27 cellular contexts compared by ENCODE assay signal in the genomic region with DNA sequence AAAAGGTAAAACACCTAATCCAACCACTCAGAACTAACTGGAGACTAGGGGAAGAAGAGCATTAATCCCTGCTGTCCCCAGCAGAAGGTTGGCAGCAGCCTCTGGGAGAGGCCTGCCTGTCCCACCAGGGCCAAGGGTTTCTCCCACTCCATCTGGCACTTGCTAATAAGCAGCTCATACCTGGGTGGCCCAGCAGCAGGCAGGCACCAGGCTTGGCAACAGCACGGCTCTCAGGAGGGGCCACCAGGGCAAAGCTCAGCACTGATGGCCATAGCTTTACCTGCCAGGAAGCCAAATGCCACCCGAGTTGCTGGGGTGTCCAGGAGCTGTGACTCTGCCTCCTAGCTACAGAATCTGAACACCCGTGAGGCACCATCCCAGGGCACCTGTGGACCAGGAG. TPM values are rescaled to one million over a fixed set of nuclear protein-coding genes. Genes with fewer than 3 reads are reported as not detected.
DNase-seq lines count a peak whose midpoint lies in the region; TF ChIP-seq lines count a peak whose summit lies in the region.
"Had no signal": no experiment of that assay in that cellular context is flagged by ENCODE, and none has a peak within 500 bp of the region (broad histone marks: within the 10 kb centered on the region; RNA-seq: fewer than 3 reads in every experiment).

No MANE protein-coding gene starts in this region.

- peaks cover 0 to 2% of the 10 kb centered on the region in 2 donors for H3K4me1 ChIP-seq in breast epithelium
- H3K4me1 ChIP-seq in mammary epithelial cell (ENCODE audit: insufficient read depth, low read length), result peaks cover 1% of the 10 kb centered on the region
- no peaks in the 10 kb centered on the region for H3K4me1 ChIP-seq in mesodermal cell (ENCODE audit: control insufficient read depth, insufficient read depth, low read length, poor library complexity, severe bottlenecking)
- no peaks in the 10 kb centered on the region for H3K4me1 ChIP-seq in ascending aorta
- H3K4me1 ChIP-seq: upper lobe of right lung had no signal

- BruUV-seq in mammary epithelial cell (replicated peaks; lab: Mats Ljungman, UMichigan), result no TSS peak

- no peak overlapping the region for H3K4me3 ChIP-seq in breast epithelium
- H3K4me3 ChIP-seq in mammary epithelial cell (replicated peaks in 1 of 3; ENCODE audit: insufficient read depth in 1 of 3, low read depth in 2 of 3, low read length in 3 of 3), result no peak overlapping the region
- H3K4me3 ChIP-seq in mesodermal cell (ENCODE audit: extremely low read depth, insufficient read depth, low read length, poor library complexity, severe bottlenecking), result no peak overlapping the region
- no peak overlapping the region for H3K4me3 ChIP-seq in ascending aorta
- H3K4me3 ChIP-seq: GM23338, mucosa of descending colon, ovary, upper lobe of right lung had no signal

- H3K27me3 Mint-ChIP-seq in brain, result no peaks in the 10 kb centered on the region
- no peaks in the 10 kb centered on the region for H3K27me3 Mint-ChIP-seq in T-helper 2 cell treated with Interferon-gamma antibody and Interleukin-4, amounts not matched to agents 5 μg/mL and 100 μg/mL, for 36 hours (ENCODE audit: low read depth)
- H3K27me3 Mint-ChIP-seq: activated naive CD8-positive, alpha-beta T cell treated with anti-CD3 and anti-CD28 coated beads for 36 hours had no signal

- H3K27me3 ChIP-seq in breast epithelium (no peaks in the 10 kb centered on the region), mammary epithelial cell (ENCODE audit: insufficient read depth, low read length) (no peaks in the 10 kb centered on the region), ascending aorta (no peaks in the 10 kb centered on the region)
- H3K27me3 ChIP-seq: ovary, upper lobe of right lung had no signal

- WGBS in mammary epithelial cell (ENCODE audit: low coverage, missing lambda C conversion rate), result 39% methylated on average over 2 of the region's 3 CpGs
- WGBS in mesodermal cell (ENCODE audit: insufficient coverage in 2 of 2), 2 experiments, result 90 to 96% methylated on average over 3 of the region's 3 CpGs

- no peak overlapping the region for H2AFZ ChIP-seq in mammary epithelial cell (ENCODE audit: low read depth, low read length)
- H2AFZ ChIP-seq: GM23338 had no signal

- TF ChIP-seq CTCF in breast epithelium (IDR thresholded peaks at IDR 0.05), result no peak
- no peak for TF ChIP-seq CTCF in mammary epithelial cell (conservative IDR thresholded peaks at IDR 0.05 in 1 of 2, IDR thresholded peaks at IDR 0.05 in 1 of 2; ENCODE audit: extremely low read depth in 1 of 2, insufficient read depth in 1 of 2, low read depth in 1 of 2, low read length in 2 of 2)
- TF ChIP-seq CTCF in brain (conservative IDR thresholded peaks at IDR 0.05), result no peak
- TF ChIP-seq CTCF in ascending aorta (IDR thresholded peaks at IDR 0.05), result no peak

- in situ Hi-C loops in mammary epithelial cell (cut with MboI; ENCODE audit: low sequenced_read_pairs in 2 of 2), result no loop called here

- peaks cover 76% of the 10 kb centered on the region for H3K4me1 Mint-ChIP-seq in brain
- no peaks in the 10 kb centered on the region for H3K4me1 Mint-ChIP-seq in T-helper 2 cell treated with Interferon-gamma antibody and Interleukin-4, amounts not matched to agents 5 μg/mL and 100 μg/mL, for 36 hours (ENCODE audit: low read depth)
- H3K4me1 Mint-ChIP-seq: activated CD4-positive, alpha-beta T cell treated with anti-CD3 and anti-CD28 coated beads, Interleukin-2, amount 10 ng/mL, durations not matched to agents 7 days and 5 days; activated naive CD8-positive, alpha-beta T cell treated with anti-CD3 and anti-CD28 coated beads for 36 hours; natural killer cell had no signal

- H3K9me3 Mint-ChIP-seq in brain, result peaks cover 0 to 4% (median 0%) of the 10 kb centered on the region in 5 experiments
- H3K9me3 Mint-ChIP-seq in T-helper 2 cell treated with Interferon-gamma antibody and Interleukin-4, amounts not matched to agents 5 μg/mL and 100 μg/mL, for 36 hours, result no peaks in the 10 kb centered on the region
- H3K9me3 Mint-ChIP-seq: activated CD4-positive, alpha-beta T cell treated with anti-CD3 and anti-CD28 coated beads, Interleukin-2, amount 10 ng/mL, durations not matched to agents 7 days and 5 days; activated naive CD8-positive, alpha-beta T cell treated with anti-CD3 and anti-CD28 coated beads for 36 hours; activated T-cell treated with anti-CD3 and anti-CD28 coated beads, Interleukin-2, amount 50 U/mL, for 24 hours; dendritic cell treated with granulocyte-macrophage colony-stimulating factor and Interleukin-4, amounts not matched to agents 40 ng/mL and 50 ng/mL, for 4 days; GM23338; IgD-negative memory B cell; natural killer cell; WTC11 had no signal

- peak overlapping the region; percentile 67 to 90 (median 78) for H3K27ac Mint-ChIP-seq in brain
- no peak overlapping the region for H3K27ac Mint-ChIP-seq in T-helper 2 cell treated with Interferon-gamma antibody and Interleukin-4, amounts not matched to agents 5 μg/mL and 100 μg/mL, for 36 hours
- H3K27ac Mint-ChIP-seq: activated CD4-positive, alpha-beta T cell treated with anti-CD3 and anti-CD28 coated beads, Interleukin-2, amount 10 ng/mL, durations not matched to agents 7 days and 5 days; activated naive CD8-positive, alpha-beta T cell treated with anti-CD3 and anti-CD28 coated beads for 36 hours; activated T-cell treated with anti-CD3 and anti-CD28 coated beads, Interleukin-2, amount 50 U/mL, for 24 hours; dendritic cell treated with granulocyte-macrophage colony-stimulating factor and Interleukin-4, amounts not matched to agents 40 ng/mL and 50 ng/mL, for 4 days; GM23338; IgD-negative memory B cell; natural killer cell; WTC11 had no signal

- CTCF ChIA-PET in mammary epithelial cell (lab: Charles Lee; ENCODE audit: low non-redundant PET), result no interaction called here

- H3K4me2 ChIP-seq in mammary epithelial cell (ENCODE audit: insufficient read depth, low read depth, low read length), result no peak overlapping the region
- H3K4me2 ChIP-seq: GM23338 had no signal

- no peak overlapping the region for H3K4me3 Mint-ChIP-seq in brain
- H3K4me3 Mint-ChIP-seq in T-helper 2 cell treated with Interferon-gamma antibody and Interleukin-4, amounts not matched to agents 5 μg/mL and 100 μg/mL, for 36 hours, result no peak overlapping the region
- H3K4me3 Mint-ChIP-seq: activated CD4-positive, alpha-beta T cell treated with anti-CD3 and anti-CD28 coated beads, Interleukin-2, amount 10 ng/mL, durations not matched to agents 7 days and 5 days; activated naive CD8-positive, alpha-beta T cell treated with anti-CD3 and anti-CD28 coated beads for 36 hours; activated T-cell treated with anti-CD3 and anti-CD28 coated beads, Interleukin-2, amount 50 U/mL, for 24 hours; dendritic cell treated with granulocyte-macrophage colony-stimulating factor and Interleukin-4, amounts not matched to agents 40 ng/mL and 50 ng/mL, for 4 days; GM23338; IgD-negative memory B cell; natural killer cell; WTC11 had no signal

- peak overlapping the region; percentile 45 to 70 for H3K27ac ChIP-seq in breast epithelium
- no peak overlapping the region for H3K27ac ChIP-seq in mammary epithelial cell (ENCODE audit: insufficient read depth, low read depth, low read length)
- peak overlapping the region; percentile 23 for H3K27ac ChIP-seq in mesodermal cell (ENCODE audit: low read depth, low read length, severe bottlenecking)
- no peak overlapping the region for H3K27ac ChIP-seq in ascending aorta
- H3K27ac ChIP-seq: ovary, upper lobe of right lung had no signal

- no peak for TF ChIP-seq POLR2A in breast epithelium (IDR thresholded peaks at IDR 0.05)

- DNase-seq in breast epithelium (ENCODE audit: low spot score in 2 of 2) (no peak), mammary epithelial cell (no peak), dermis blood vessel endothelial cell (no peak), ascending aorta (ENCODE audit: low spot score in 2 of 2) (no peak)
- DNase-seq in T-helper 2 cell treated with Interferon-gamma antibody and Interleukin-4, amounts not matched to agents 5 μg/mL and 100 μg/mL, for 36 hours (ENCODE audit: low spot score), result no peak
- DNase-seq in activated CD4-positive, alpha-beta T cell treated with anti-CD3 and anti-CD28 coated beads for 4 hours, result no peak
- DNase-seq: activated CD4-positive, alpha-beta T cell treated with anti-CD3 and anti-CD28 coated beads, Interleukin-2, amount 10 ng/mL, durations not matched to agents 7 days and 5 days; activated effector memory CD4-positive, alpha-beta T cell treated with anti-CD3 and anti-CD28 coated beads, Interleukin-2, amount 50 U/mL, for 16 hours; activated naive CD8-positive, alpha-beta T cell treated with anti-CD3 and anti-CD28 coated beads for 36 hours; activated T-cell treated with anti-CD3 and anti-CD28 coated beads, Interleukin-2, amount 50 U/mL, for 24 hours; anterior cingulate cortex; foreskin melanocyte; mucosa of descending colon; MV-4-11; natural killer cell; NCI-H1436 treated with DMSO at 0.1 percent for 48 hours; NCI-H526; SIG-M5; stimulated activated naive CD4-positive, alpha-beta T cell; upper lobe of right lung had no signal

- intact Hi-C loops in breast epithelium (cut with DNase I; ENCODE audit: low total_unique reads), result loop anchor here (5.0 to 10.0 kb wide), 3 partner anchors 135 to 1458 kb away; no protein-coding TSS in a partner anchor
- intact Hi-C loops in mammary epithelial cell (cut with micrococcal nuclease), result no loop called here
- intact Hi-C loops in ascending aorta (cut with DNase I), result no loop called here

- H3K9ac ChIP-seq in mammary epithelial cell (ENCODE audit: insufficient read depth, low read length), result no peak overlapping the region

- peaks cover 47% of the 10 kb centered on the region for H3K36me3 Mint-ChIP-seq in brain
- no peaks in the 10 kb centered on the region for H3K36me3 Mint-ChIP-seq in T-helper 2 cell treated with Interferon-gamma antibody and Interleukin-4, amounts not matched to agents 5 μg/mL and 100 μg/mL, for 36 hours (ENCODE audit: low read depth)
- H3K36me3 Mint-ChIP-seq: activated naive CD8-positive, alpha-beta T cell treated with anti-CD3 and anti-CD28 coated beads for 36 hours; IgD-negative memory B cell; natural killer cell; WTC11 had no signal

- dilution Hi-C loops in mammary epithelial cell (cut with HindIII; ENCODE audit: low sequenced_read_pairs), result no loop called here

- no peaks in the 10 kb centered on the region for H3K36me3 ChIP-seq in breast epithelium
- no peaks in the 10 kb centered on the region for H3K36me3 ChIP-seq in mammary epithelial cell (ENCODE audit: insufficient read depth, low read length)
- peaks cover 23% of the 10 kb centered on the region for H3K36me3 ChIP-seq in mesodermal cell (ENCODE audit: control insufficient read depth, insufficient read depth, low read length)
- peaks cover 20 to 21% of the 10 kb centered on the region in 2 donors for H3K36me3 ChIP-seq in ascending aorta
- H3K36me3 ChIP-seq: ovary, upper lobe of right lung had no signal

- no peaks in the 10 kb centered on the region for H3K9me3 ChIP-seq in breast epithelium
- no peaks in the 10 kb centered on the region for H3K9me3 ChIP-seq in mammary epithelial cell (replicated peaks; ENCODE audit: insufficient read depth, low read length)
- no peaks in the 10 kb centered on the region for H3K9me3 ChIP-seq in mesodermal cell (ENCODE audit: control insufficient read depth, low read length)
- H3K9me3 ChIP-seq in ascending aorta, result no peaks in the 10 kb centered on the region
- H3K9me3 ChIP-seq: mucosa of descending colon, ovary, upper lobe of right lung had no signal

- no peaks in the 10 kb centered on the region for H3K79me2 ChIP-seq in mammary epithelial cell (ENCODE audit: insufficient read depth, low read length)

- no peaks in the 10 kb centered on the region for H4K20me1 ChIP-seq in mammary epithelial cell (ENCODE audit: insufficient read depth, low read length)

RNA-seq across cellular contexts. Expression of a gene that starts 58.3 kb away (rescaled TPM):
- total RNA-seq in breast epithelium, result 10 to 100 TPM; 48.8 to 56.6 (median 55.1) TPM
- 10 to 100 TPM; 18.5 to 49.7 TPM for total RNA-seq in mammary epithelial cell
- 16.5 TPM for polyA plus RNA-seq in mammary epithelial cell
- 26.3 TPM for polyA minus RNA-seq in mammary epithelial cell
- polyA plus RNA-seq in brain (ENCODE audit: insufficient read depth, low read depth, low replicate concordance), result 23.3 TPM
- 60.4 TPM for polyA plus RNA-seq in mesodermal cell (2013, experiment 1 of 2)
- polyA plus RNA-seq in mesodermal cell (2013, experiment 2 of 2), result 45.8 TPM
- under 0.01 and 0.09 TPM in 2 replicates for total RNA-seq in dermis blood vessel endothelial cell
- total RNA-seq in ascending aorta, result 31.3 TPM
- total RNA-seq: activated CD4-positive, alpha-beta T cell treated with anti-CD3 and anti-CD28 coated beads, Interleukin-2, amount 10 ng/mL, durations not matched to agents 7 days and 5 days had no signal

Comparison
In these comparisons a context has a peak if more than half of its experiments do, and no peak if none do; other contexts are left out.
1. H3K27ac ChIP-seq: peak in breast epithelium (2 of 2) and mesodermal cell (single experiment); none in mammary epithelial cell (single experiment) and ascending aorta (0 of 2).
2. RNA of a gene that starts 58.3 kb away (total RNA-seq): 48.8 to 56.6 TPM in breast epithelium, 18.5 to 49.7 TPM in mammary epithelial cell and 31.3 TPM in ascending aorta (single experiment); under 0.01 to 0.09 TPM in dermis blood vessel endothelial cell; every median in the first group is over 10 times any median in the second.